ENCODE assay signal across 27 cellular contexts in genomic region chr3:44827196-44827595, GRCh38. TPM values are rescaled to one million over a fixed set of nuclear protein-coding genes. Genes with fewer than 3 reads are reported as not detected.
"Had no signal": no experiment of that assay in that cellular context is flagged by ENCODE, and none has a peak within 500 bp of the region (broad histone marks: within the 10 kb centered on the region; RNA-seq: fewer than 3 reads in every experiment).

No MANE protein-coding gene starts in this region.

- ATAC-seq: HepG2 had no signal

- DNase-seq: IMR-90, Karpas-422, KG1, MG63, NCI-H1092, NCI-H1105 treated with DMSO at 0.1 percent for 48 hours, NCI-H1417 treated with DMSO at 0.1 percent for 48 hours, NCI-H146, NCI-H1694 treated with DMSO at 0.1 percent for 48 hours, NCI-H1930, NCI-H2081, NCI-H2107, NCI-H226, NCI-H446, NCI-H510A, NCI-H524 treated with DMSO at 0.1 percent for 48 hours, NCI-H69, NCI-H774, Right ventricle myocardium superior, RPMI8226, SIG-M5 had no signal

- H3K27ac ChIP-seq: SJSA1, SK-N-MC had no signal

- H3K4me1 ChIP-seq: SJSA1 had no signal

- H3K4me3 ChIP-seq: MG63, SJSA1, SK-N-MC had no signal

- H3K27me3 ChIP-seq: MG63, SJSA1 had no signal

- FAIRE-seq: HepG2, RCC 7860 had no signal

- H3K9me3 ChIP-seq: MG63, SJSA1 had no signal

RNA-seq across cellular contexts. Expression of gene TGM4, which starts 47.2 kb away (rescaled TPM):
- total RNA-seq: HT1080; Right ventricle myocardium superior; T-helper 1 cell treated with Interleukin-12 subunit alpha and Interleukin-12 subunit beta and Interleukin-4 antibody, amounts not matched to agents 30 ng/mL and 1 ng/mL, for 36 hours had no signal
